ENCODE assay signal across 1 cellular context in the genomic region with DNA sequence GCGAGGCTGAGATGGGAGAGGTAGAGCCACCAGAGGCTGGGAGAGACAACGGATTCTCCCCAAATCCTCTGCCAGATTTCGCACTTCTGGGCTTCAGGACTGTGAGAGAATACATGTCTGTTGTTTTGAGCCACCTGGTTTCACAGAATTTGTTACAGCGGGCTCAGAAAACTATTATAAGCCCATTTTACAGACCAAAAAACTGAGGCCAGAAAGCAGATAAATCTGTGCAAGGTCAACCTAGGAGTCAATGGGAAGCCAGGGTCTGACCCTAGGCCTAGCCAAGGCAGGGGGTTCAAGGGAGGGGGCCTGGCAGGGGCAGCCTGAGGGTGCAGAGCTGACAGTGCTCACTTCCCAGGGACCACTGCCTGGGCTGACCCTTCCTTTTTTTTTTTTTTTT.
TF ChIP-seq lines count a peak whose summit lies in the region.

No MANE protein-coding gene starts in this region.

TF ChIP-seq in K562, 482 proteins besides CTCF, POLR2A, EP300 and RAD21:
- TF ChIP-seq ZFP30 (CRISPR knock-in tag; IDR thresholded peaks at IDR 0.05; ENCODE audit: borderline replicate concordance): no peak
- TF ChIP-seq, protein P1, sequence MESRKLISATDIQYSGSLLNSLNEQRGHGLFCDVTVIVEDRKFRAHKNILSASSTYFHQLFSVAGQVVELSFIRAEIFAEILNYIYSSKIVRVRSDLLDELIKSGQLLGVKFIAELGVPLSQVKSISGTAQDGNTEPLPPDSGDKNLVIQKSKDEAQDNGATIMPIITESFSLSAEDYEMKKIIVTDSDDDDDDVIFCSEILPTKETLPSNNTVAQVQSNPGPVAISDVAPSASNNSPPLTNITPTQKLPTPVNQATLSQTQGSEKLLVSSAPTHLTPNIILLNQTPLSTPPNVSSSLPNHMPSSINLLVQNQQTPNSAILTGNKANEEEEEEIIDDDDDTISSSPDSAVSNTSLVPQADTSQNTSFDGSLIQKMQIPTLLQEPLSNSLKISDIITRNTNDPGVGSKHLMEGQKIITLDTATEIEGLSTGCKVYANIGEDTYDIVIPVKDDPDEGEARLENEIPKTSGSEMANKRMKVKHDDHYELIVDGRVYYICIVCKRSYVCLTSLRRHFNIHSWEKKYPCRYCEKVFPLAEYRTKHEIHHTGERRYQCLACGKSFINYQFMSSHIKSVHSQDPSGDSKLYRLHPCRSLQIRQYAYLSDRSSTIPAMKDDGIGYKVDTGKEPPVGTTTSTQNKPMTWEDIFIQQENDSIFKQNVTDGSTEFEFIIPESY (CRISPR knock-in tag; IDR thresholded peaks at IDR 0.05): no peak
- no peak for TF ChIP-seq BMI1 (IDR thresholded peaks at IDR 0.05; ENCODE audit: low read length)
- TF ChIP-seq, protein P2, sequence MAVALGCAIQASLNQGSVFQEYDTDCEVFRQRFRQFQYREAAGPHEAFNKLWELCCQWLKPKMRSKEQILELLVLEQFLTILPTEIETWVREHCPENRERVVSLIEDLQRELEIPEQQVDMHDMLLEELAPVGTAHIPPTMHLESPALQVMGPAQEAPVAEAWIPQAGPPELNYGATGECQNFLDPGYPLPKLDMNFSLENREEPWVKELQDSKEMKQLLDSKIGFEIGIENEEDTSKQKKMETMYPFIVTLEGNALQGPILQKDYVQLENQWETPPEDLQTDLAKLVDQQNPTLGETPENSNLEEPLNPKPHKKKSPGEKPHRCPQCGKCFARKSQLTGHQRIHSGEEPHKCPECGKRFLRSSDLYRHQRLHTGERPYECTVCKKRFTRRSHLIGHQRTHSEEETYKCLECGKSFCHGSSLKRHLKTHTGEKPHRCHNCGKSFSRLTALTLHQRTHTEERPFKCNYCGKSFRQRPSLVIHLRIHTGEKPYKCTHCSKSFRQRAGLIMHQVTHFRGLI (CRISPR knock-in tag; IDR thresholded peaks at IDR 0.05): no peak
- no peak for TF ChIP-seq HSF4 (CRISPR knock-in tag; IDR thresholded peaks at IDR 0.05; ENCODE audit: borderline replicate concordance)
- TF ChIP-seq CBFA2T3 (IDR thresholded peaks at IDR 0.05): no peak
- TF ChIP-seq KDM1A (IDR thresholded peaks at IDR 0.05): peak; percentile 32 to 65; a peak in 3 of 4 replicates
- TF ChIP-seq ELF4 (CRISPR knock-in tag; IDR thresholded peaks at IDR 0.05): no peak
- TF ChIP-seq, protein P3, sequence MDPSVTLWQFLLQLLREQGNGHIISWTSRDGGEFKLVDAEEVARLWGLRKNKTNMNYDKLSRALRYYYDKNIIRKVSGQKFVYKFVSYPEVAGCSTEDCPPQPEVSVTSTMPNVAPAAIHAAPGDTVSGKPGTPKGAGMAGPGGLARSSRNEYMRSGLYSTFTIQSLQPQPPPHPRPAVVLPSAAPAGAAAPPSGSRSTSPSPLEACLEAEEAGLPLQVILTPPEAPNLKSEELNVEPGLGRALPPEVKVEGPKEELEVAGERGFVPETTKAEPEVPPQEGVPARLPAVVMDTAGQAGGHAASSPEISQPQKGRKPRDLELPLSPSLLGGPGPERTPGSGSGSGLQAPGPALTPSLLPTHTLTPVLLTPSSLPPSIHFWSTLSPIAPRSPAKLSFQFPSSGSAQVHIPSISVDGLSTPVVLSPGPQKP (CRISPR knock-in tag; IDR thresholded peaks at IDR 0.05): no peak
- TF ChIP-seq BCOR (IDR thresholded peaks at IDR 0.05): peak; percentile 70; the same call in 1 of the 2 replicates
- peak; percentile 54; the same call in 1 of the 2 replicates for TF ChIP-seq CBX1 (IDR thresholded peaks at IDR 0.05; ENCODE audit: low read depth)
- TF ChIP-seq MAZ (CRISPR knock-in tag; conservative IDR thresholded peaks at IDR 0.05 in 1 of 2, IDR thresholded peaks at IDR 0.05 in 1 of 2): no peak
- TF ChIP-seq ZNF766 (CRISPR knock-in tag; conservative IDR thresholded peaks at IDR 0.05): no peak
- no peak for TF ChIP-seq ZFP1 (CRISPR knock-in tag; IDR thresholded peaks at IDR 0.05)
- no peak for TF ChIP-seq CREB1 (IDR thresholded peaks at IDR 0.05)
- TF ChIP-seq CREB1 (CRISPR knock-in tag; IDR thresholded peaks at IDR 0.05): no peak
- TF ChIP-seq, protein P4, sequence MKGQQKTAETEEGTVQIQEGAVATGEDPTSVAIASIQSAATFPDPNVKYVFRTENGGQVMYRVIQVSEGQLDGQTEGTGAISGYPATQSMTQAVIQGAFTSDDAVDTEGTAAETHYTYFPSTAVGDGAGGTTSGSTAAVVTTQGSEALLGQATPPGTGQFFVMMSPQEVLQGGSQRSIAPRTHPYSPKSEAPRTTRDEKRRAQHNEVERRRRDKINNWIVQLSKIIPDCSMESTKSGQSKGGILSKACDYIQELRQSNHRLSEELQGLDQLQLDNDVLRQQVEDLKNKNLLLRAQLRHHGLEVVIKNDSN (CRISPR knock-in tag; IDR thresholded peaks at IDR 0.05): no peak
- TF ChIP-seq, protein P5, sequence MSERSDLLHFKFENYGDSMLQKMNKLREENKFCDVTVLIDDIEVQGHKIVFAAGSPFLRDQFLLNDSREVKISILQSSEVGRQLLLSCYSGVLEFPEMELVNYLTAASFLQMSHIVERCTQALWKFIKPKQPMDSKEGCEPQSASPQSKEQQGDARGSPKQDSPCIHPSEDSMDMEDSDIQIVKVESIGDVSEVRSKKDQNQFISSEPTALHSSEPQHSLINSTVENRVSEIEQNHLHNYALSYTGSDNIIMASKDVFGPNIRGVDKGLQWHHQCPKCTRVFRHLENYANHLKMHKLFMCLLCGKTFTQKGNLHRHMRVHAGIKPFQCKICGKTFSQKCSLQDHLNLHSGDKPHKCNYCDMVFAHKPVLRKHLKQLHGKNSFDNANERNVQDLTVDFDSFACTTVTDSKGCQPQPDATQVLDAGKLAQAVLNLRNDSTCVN (CRISPR knock-in tag; IDR thresholded peaks at IDR 0.05): no peak
- no peak for TF ChIP-seq HDAC8 (tag; IDR thresholded peaks at IDR 0.05)
- TF ChIP-seq RBM25 (IDR thresholded peaks at IDR 0.05; ENCODE audit: low read depth, low read length, severe bottlenecking): peak; percentile 86
- no peak for TF ChIP-seq YY1 (IDR thresholded peaks at IDR 0.05; ENCODE audit: borderline replicate concordance in 1 of 3, control insufficient read depth in 1 of 3, extremely low read depth in 1 of 3, insufficient read depth in 3 of 3, insufficient read length in 1 of 3, insufficient replicate concordance in 2 of 3, low read depth in 1 of 3, low read length in 2 of 3)
- no peak for TF ChIP-seq SMC3 (conservative IDR thresholded peaks at IDR 0.05; ENCODE audit: insufficient read depth, low read depth, low read length)
- TF ChIP-seq ADNP (tag; IDR thresholded peaks at IDR 0.05): peak; percentile 79
- TF ChIP-seq ZNF780A (CRISPR knock-in tag; IDR thresholded peaks at IDR 0.05): no peak
- TF ChIP-seq, protein P6, sequence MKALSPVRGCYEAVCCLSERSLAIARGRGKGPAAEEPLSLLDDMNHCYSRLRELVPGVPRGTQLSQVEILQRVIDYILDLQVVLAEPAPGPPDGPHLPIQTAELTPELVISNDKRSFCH (CRISPR knock-in tag; IDR thresholded peaks at IDR 0.05): no peak
- TF ChIP-seq, protein P6 (tag; IDR thresholded peaks at IDR 0.05): no peak
